Comparison of ENCODE assay signal across 8 cellular contexts in the genomic region with DNA sequence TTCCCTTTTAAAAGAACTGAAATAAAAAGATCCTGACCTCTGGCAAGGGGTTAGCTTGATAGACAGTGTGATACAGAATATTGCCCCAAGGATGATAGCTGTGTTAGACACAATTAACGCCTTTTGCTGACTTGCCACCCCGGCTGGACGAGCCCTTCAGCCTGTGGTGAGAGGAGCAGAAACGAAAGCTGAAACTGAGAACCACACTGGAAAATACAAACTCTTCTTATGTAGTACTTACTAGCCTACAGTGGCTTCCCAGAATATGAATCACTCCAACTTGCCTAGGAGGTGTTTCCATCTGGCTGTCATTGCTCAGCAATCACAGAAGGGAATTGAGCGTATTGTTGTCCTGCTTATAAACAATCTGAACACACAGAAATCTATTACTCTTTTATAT. TPM values are rescaled to one million over a fixed set of nuclear protein-coding genes. Genes with fewer than 3 reads are reported as not detected.
DNase-seq lines count a peak whose midpoint lies in the region; ATAC-seq, FAIRE-seq and TF ChIP-seq lines count a peak whose summit lies in the region.

No MANE protein-coding gene starts in this region.

- peak overlapping the region; percentile 76 for H3K27ac Mint-ChIP-seq in activated CD8-positive, alpha-beta memory T cell treated with anti-CD3 and anti-CD28 coated beads, Interleukin-2, amount 10 ng/mL, durations not matched to agents 7 days and 5 days

- ATAC-seq in GM19351 (IDR thresholded peaks at IDR 0.05; ENCODE audit: unreplicated experiment) (peak; percentile 84), HG03342 (IDR thresholded peaks at IDR 0.05; ENCODE audit: unreplicated experiment) (peak; percentile 75)
- peak; percentile 85 for ATAC-seq in activated CD8-positive, alpha-beta memory T cell treated with anti-CD3 and anti-CD28 coated beads, Interleukin-2, amount 10 ng/mL, durations not matched to agents 7 days and 5 days

- H3K27me3 Mint-ChIP-seq in activated CD8-positive, alpha-beta memory T cell treated with anti-CD3 and anti-CD28 coated beads, Interleukin-2, amount 10 ng/mL, durations not matched to agents 7 days and 5 days: no peaks in the 10 kb centered on the region

- FAIRE-seq in urothelium cell line (lab: Jason Lieb, UNC) (no peak), H54 (lab: Jason Lieb, UNC) (no peak)

- CTCF ChIA-PET in activated CD8-positive, alpha-beta memory T cell treated with anti-CD3 and anti-CD28 coated beads, Interleukin-2, amount 10 ng/mL, durations not matched to agents 7 days and 5 days (lab: Charles Lee): interaction anchor here (1.2 to 1.3 kb wide), 2 partner anchors 9 to 215 kb away, joined by 3 to 5 read pairs; no protein-coding TSS in a partner anchor

- DNase-seq in Ammon's horn (ENCODE audit: low spot score): peak; percentile 41
- DNase-seq in activated CD8-positive, alpha-beta memory T cell treated with anti-CD3 and anti-CD28 coated beads, Interleukin-2, amount 10 ng/mL, durations not matched to agents 7 days and 5 days: peak; percentile 66
- peak; percentile 70 for DNase-seq in stimulated activated CD4-positive, alpha-beta T cell treated with anti-CD3 and anti-CD28 coated beads, Interleukin-15, amount 100 ng/mL, for 24 hours
- DNase-seq in urothelium cell line (ENCODE audit: low spot score): no peak
- DNase-seq in dedifferentiated amniotic fluid mesenchymal stem cell (ENCODE audit: extremely low spot score): no peak
- DNase-seq in H54 (ENCODE audit: insufficient read length, low spot score): no peak

- peaks cover 33% of the 10 kb centered on the region for H3K36me3 Mint-ChIP-seq in activated CD8-positive, alpha-beta memory T cell treated with anti-CD3 and anti-CD28 coated beads, Interleukin-2, amount 10 ng/mL, durations not matched to agents 7 days and 5 days

- H3K4me3 Mint-ChIP-seq in activated CD8-positive, alpha-beta memory T cell treated with anti-CD3 and anti-CD28 coated beads, Interleukin-2, amount 10 ng/mL, durations not matched to agents 7 days and 5 days: peak overlapping the region; percentile 66

- no peaks in the 10 kb centered on the region for H3K9me3 Mint-ChIP-seq in activated CD8-positive, alpha-beta memory T cell treated with anti-CD3 and anti-CD28 coated beads, Interleukin-2, amount 10 ng/mL, durations not matched to agents 7 days and 5 days (ENCODE audit: low read depth)

- no peak for TF ChIP-seq POLR2A in H54 (IDR thresholded peaks at IDR 0.05; ENCODE audit: low read depth, low read length)

- peaks cover 57% of the 10 kb centered on the region for H3K4me1 Mint-ChIP-seq in activated CD8-positive, alpha-beta memory T cell treated with anti-CD3 and anti-CD28 coated beads, Interleukin-2, amount 10 ng/mL, durations not matched to agents 7 days and 5 days

RNA-seq across cellular contexts. Expression of a gene that starts 22.9 kb away (rescaled TPM):
- 100 to 1,000 TPM in 1 of 2 experiments, 10 to 100 TPM in 1; 58.9 to 126 TPM for total RNA-seq in activated CD8-positive, alpha-beta memory T cell treated with anti-CD3 and anti-CD28 coated beads, Interleukin-2, amount 10 ng/mL, durations not matched to agents 7 days and 5 days

Comparison
In these comparisons a context has a peak if more than half of its experiments do, and no peak if none do; other contexts are left out.
1. DNase-seq: peak in Ammon's horn (single experiment), activated CD8-positive, alpha-beta memory T cell treated with anti-CD3 and anti-CD28 coated beads, Interleukin-2, amount 10 ng/mL, durations not matched to agents 7 days and 5 days (single experiment) and stimulated activated CD4-positive, alpha-beta T cell treated with anti-CD3 and anti-CD28 coated beads, Interleukin-15, amount 100 ng/mL, for 24 hours (single experiment); none in urothelium cell line (single experiment), dedifferentiated amniotic fluid mesenchymal stem cell (single experiment) and H54 (single experiment).
2. Peak in every context shown above with its lines, with median percentiles within 50 percentile points of each other: ATAC-seq.